9 cellular contexts compared by ENCODE assay signal in the genomic region with DNA sequence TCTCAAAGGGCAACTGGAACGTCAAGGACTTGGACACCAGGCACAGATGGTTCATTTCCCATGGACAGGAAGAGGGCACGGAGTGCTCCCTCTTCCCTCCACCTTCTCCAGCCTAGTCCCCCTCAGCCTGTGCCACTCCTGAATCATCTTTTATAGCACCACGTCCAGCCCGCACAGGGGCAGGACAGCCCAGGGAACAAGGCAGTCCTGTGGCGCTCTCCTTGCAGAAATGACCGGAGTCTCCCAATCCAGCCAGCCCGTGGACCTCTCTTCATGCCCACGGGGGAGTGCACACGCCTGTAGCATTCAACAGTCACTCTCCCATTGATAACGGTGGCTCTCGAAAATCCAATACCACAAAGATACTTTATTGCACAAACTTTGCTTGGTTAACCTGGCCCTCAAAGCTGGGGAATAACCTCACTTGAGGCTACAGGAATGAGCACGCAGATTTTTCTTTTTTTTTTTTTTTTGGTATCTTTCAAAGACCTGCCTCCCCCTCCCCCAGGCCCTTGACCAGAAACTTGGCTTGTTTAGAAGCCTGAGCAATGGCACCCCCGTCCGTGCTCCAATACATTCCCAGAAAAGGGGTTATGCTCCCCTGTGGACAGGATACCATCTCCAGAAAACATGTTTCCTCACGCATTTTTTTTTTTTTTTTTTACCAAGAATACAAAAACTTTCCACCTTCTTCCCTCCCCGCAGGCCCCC. TPM values are rescaled to one million over a fixed set of nuclear protein-coding genes. Genes with fewer than 3 reads are reported as not detected.
DNase-seq lines count a peak whose midpoint lies in the region; ATAC-seq, FAIRE-seq and TF ChIP-seq lines count a peak whose summit lies in the region.
"Had no signal": no experiment of that assay in that cellular context is flagged by ENCODE, and none has a peak within 500 bp of the region (broad histone marks: within the 10 kb centered on the region; RNA-seq: fewer than 3 reads in every experiment).

No MANE protein-coding gene starts in this region.

- peaks cover 6% of the 10 kb centered on the region; the same call in 1 of the 2 replicates for H3K79me2 ChIP-seq in OCI-LY7 (ENCODE audit: insufficient read depth, low read depth, low read length)

- H2BK5ac ChIP-seq in neuronal stem cell (ENCODE audit: low read length), result no peak overlapping the region

- DNase-seq in OCI-LY7 (ENCODE audit: low spot score) (peak; percentile 24), neuronal stem cell (ENCODE audit: low spot score) (no peak), posterior vena cava (ENCODE audit: low spot score) (no peak), NCI-H2171 treated with DMSO at 0.1 percent for 48 hours (lab: John Stamatoyannopoulos, UW) (no peak), RCC 7860 (ENCODE audit: low spot score) (no peak)

- H4K91ac ChIP-seq in neuronal stem cell (ENCODE audit: low read depth, low read length, poor library complexity), result no peak overlapping the region

- POLR2A ChIA-PET in OCI-LY7 (lab: Charles Lee), result interaction anchor here (0.7 kb wide), 1 partner anchor 10 kb away, joined by 3 read pairs; no protein-coding TSS in a partner anchor

- H3K79me1 ChIP-seq in neuronal stem cell (ENCODE audit: low read depth, low read length), result no peaks in the 10 kb centered on the region

- no peak overlapping the region for H2AK5ac ChIP-seq in neuronal stem cell (ENCODE audit: low read depth, low read length)

- H3K36me3 ChIP-seq in BLaER1 treated with 17β-estradiol and CSF1 and Interleukin-3, amounts not matched to agents 10 nM and 100 nM, result peaks cover 0 to 21% (median 15%) of the 10 kb centered on the region in 11 experiments; a peak in 15 of 22 replicates
- peaks cover 14% of the 10 kb centered on the region for H3K36me3 ChIP-seq in OCI-LY7 (ENCODE audit: insufficient read depth, low read length)
- H3K36me3 ChIP-seq in endocrine pancreas (ENCODE audit: control insufficient read depth, insufficient read depth, low read length), result no peaks in the 10 kb centered on the region
- peaks cover 0 to 1% of the 10 kb centered on the region in 2 donors for H3K36me3 ChIP-seq in neuronal stem cell (replicated peaks in 1 of 2; ENCODE audit: control insufficient read depth in 2 of 2, insufficient read depth in 2 of 2, low read length in 2 of 2)

- intact Hi-C loops in OCI-LY7 (cut with micrococcal nuclease; ENCODE audit: unreplicated experiment) (no loop called here), posterior vena cava (cut with DNase I) (no loop called here)

- H4K8ac ChIP-seq in neuronal stem cell (ENCODE audit: low read depth, low read length), result no peak overlapping the region

- H3K4me3 ChIP-seq in BLaER1 treated with 17β-estradiol and CSF1 and Interleukin-3, amounts not matched to agents 10 nM and 100 nM, result peak overlapping the region; percentile 72 to 87 (median 78)
- H3K4me3 ChIP-seq in OCI-LY7 (ENCODE audit: low read depth, low read length, poor library complexity, severe bottlenecking), result peak overlapping the region; percentile 71
- H3K4me3 ChIP-seq in endocrine pancreas (ENCODE audit: control insufficient read depth, insufficient read depth, low read length), result peak overlapping the region; percentile 7
- peak overlapping the region; percentile 52 to 87 for H3K4me3 ChIP-seq in neuronal stem cell (ENCODE audit: low read length in 2 of 2)

- CTCF ChIA-PET in OCI-LY7 (lab: Charles Lee; ENCODE audit: unreplicated experiment), result interaction anchor here (0.5 kb wide), 1 partner anchor 10 kb away, joined by 3 read pairs; no protein-coding TSS in a partner anchor

- no peak for FAIRE-seq in RCC 7860 (lab: Jason Lieb, UNC)

- ATAC-seq in GM21576 (IDR thresholded peaks at IDR 0.05; ENCODE audit: unreplicated experiment), result no peak

- TF ChIP-seq CTCF in OCI-LY7 (conservative IDR thresholded peaks at IDR 0.05; ENCODE audit: low read length), result peak; percentile 17; the same call in 1 of the 2 replicates

- no CpG with 5 or more reads among the region's 16 CpGs for WGBS in neuronal stem cell (ENCODE audit: extremely low coverage in 2 of 2, insufficient read length in 2 of 2, insufficient replicate concordance in 1 of 2), 2 donors

- H2BK12ac ChIP-seq in neuronal stem cell (ENCODE audit: low read length), result no peak overlapping the region

- peaks cover 11 to 73% (median 65%) of the 10 kb centered on the region in 10 experiments; a peak in 19 of 20 replicates for H3K4me1 ChIP-seq in BLaER1 treated with 17β-estradiol and CSF1 and Interleukin-3, amounts not matched to agents 10 nM and 100 nM
- H3K4me1 ChIP-seq in OCI-LY7 (ENCODE audit: insufficient read depth, low read length, poor library complexity, severe bottlenecking) (peaks cover 27% of the 10 kb centered on the region), endocrine pancreas (ENCODE audit: control insufficient read depth, insufficient read depth, low read length) (no peaks in the 10 kb centered on the region), neuronal stem cell (ENCODE audit: control insufficient read depth in 2 of 2, insufficient read depth in 1 of 2, low read depth in 1 of 2, low read length in 2 of 2) (peaks cover 2 to 8% of the 10 kb centered on the region in 2 donors)

- H3K9ac ChIP-seq in BLaER1 treated with 17β-estradiol and CSF1 and Interleukin-3, amounts not matched to agents 10 nM and 100 nM, result peak overlapping the region; percentile 85 to 96 (median 94)
- H3K9ac ChIP-seq in endocrine pancreas (ENCODE audit: control insufficient read depth, insufficient read depth, low read length) (no peak overlapping the region), neuronal stem cell (ENCODE audit: low read depth, low read length, poor library complexity) (no peak overlapping the region)

- peak overlapping the region; percentile 88 for H2AFZ ChIP-seq in OCI-LY7 (ENCODE audit: low read length)
- H2AFZ ChIP-seq in neuronal stem cell (ENCODE audit: low read length), result peak overlapping the region; percentile 98

- H3K4me2 ChIP-seq in BLaER1 treated with 17β-estradiol and CSF1 and Interleukin-3, amounts not matched to agents 10 nM and 100 nM, result peak overlapping the region; percentile 72 to 96 (median 91)
- H3K4me2 ChIP-seq in OCI-LY7 (ENCODE audit: low read length) (peak overlapping the region; percentile 86), neuronal stem cell (ENCODE audit: insufficient read depth, low read length, poor library complexity, severe bottlenecking) (peak overlapping the region; percentile 87)

- H3K27me3 ChIP-seq in BLaER1 treated with 17β-estradiol and CSF1 and Interleukin-3, amounts not matched to agents 10 nM and 100 nM, result peaks cover 0 to 19% (median 5%) of the 10 kb centered on the region in 11 experiments; a peak in 11 of 22 replicates
- H3K27me3 ChIP-seq in endocrine pancreas (ENCODE audit: control insufficient read depth, insufficient read depth, low read length), result no peaks in the 10 kb centered on the region
- peaks cover 0 to 39% (median 12%) of the 10 kb centered on the region in 3 experiments for H3K27me3 ChIP-seq in neuronal stem cell (ENCODE audit: control insufficient read depth in 3 of 3, insufficient read depth in 3 of 3, low read depth in 1 of 3, low read length in 3 of 3)

- no peak overlapping the region for H2BK15ac ChIP-seq in neuronal stem cell (ENCODE audit: low read length)

- no peak overlapping the region for H3K4ac ChIP-seq in neuronal stem cell (ENCODE audit: low read length)

- no peak overlapping the region for H3K18ac ChIP-seq in neuronal stem cell (ENCODE audit: low read length)

- peak overlapping the region; percentile 16 for H3K23ac ChIP-seq in neuronal stem cell (ENCODE audit: low read depth, low read length, poor library complexity)

- peaks cover 0 to 6% (median 0%) of the 10 kb centered on the region in 11 experiments; a peak in 4 of 22 replicates for H4K20me1 ChIP-seq in BLaER1 treated with 17β-estradiol and CSF1 and Interleukin-3, amounts not matched to agents 10 nM and 100 nM
- no peaks in the 10 kb centered on the region for H4K20me1 ChIP-seq in OCI-LY7 (ENCODE audit: insufficient read depth, low read length)

- H3K9me2 ChIP-seq in OCI-LY7 (ENCODE audit: insufficient read depth, low read length), result no peaks in the 10 kb centered on the region

- no peak overlapping the region for H2BK120ac ChIP-seq in neuronal stem cell (ENCODE audit: low read depth, low read length)

- no peak overlapping the region for H3K14ac ChIP-seq in neuronal stem cell (ENCODE audit: low read length)

- H3K9me3 ChIP-seq in BLaER1 treated with 17β-estradiol and CSF1 and Interleukin-3, amounts not matched to agents 10 nM and 100 nM (replicated peaks in 1 of 11), result no peaks in the 10 kb centered on the region
- H3K9me3 ChIP-seq in OCI-LY7 (ENCODE audit: low read length), result no peaks in the 10 kb centered on the region
- H3K9me3 ChIP-seq in endocrine pancreas (ENCODE audit: control insufficient read depth, low read length), result no peaks in the 10 kb centered on the region
- H3K9me3 ChIP-seq in neuronal stem cell (replicated peaks in 1 of 2; ENCODE audit: control insufficient read depth in 2 of 2, insufficient read depth in 1 of 2, low read depth in 1 of 2, low read length in 2 of 2), result no peaks in the 10 kb centered on the region

- H3K27ac ChIP-seq in BLaER1 treated with 17β-estradiol and CSF1 and Interleukin-3, amounts not matched to agents 10 nM and 100 nM, result peak overlapping the region in 9 of 11 experiments; percentile 87 to 96 (median 94); a peak in 18 of 22 replicates
- peak overlapping the region; percentile 5 for H3K27ac ChIP-seq in OCI-LY7 (ENCODE audit: low read depth, low read length, poor library complexity, severe bottlenecking)
- no peak overlapping the region for H3K27ac ChIP-seq in neuronal stem cell (replicated peaks; ENCODE audit: low read length)
- H3K27ac ChIP-seq: SK-N-MC had no signal

- BruUV-seq in OCI-LY7 (replicated peaks; lab: Mats Ljungman, UMichigan), result no TSS peak

RNA-seq across cellular contexts. Expression of gene PRKCQ, which starts 0.7 kb away (rescaled TPM):
- total RNA-seq in OCI-LY7 (2014; rRNA removed; shearing (Covaris generic)), result 6.9 and 7.8 TPM in 2 replicates
- total RNA-seq in OCI-LY7 (2022) (4.0 and 4.2 TPM in 2 replicates), posterior vena cava (under 1 TPM; 0.38 to 0.74 TPM)
- 1.7 TPM for polyA plus RNA-seq in neuronal stem cell (2013, experiment 1 of 2)
- 1.8 TPM for polyA plus RNA-seq in neuronal stem cell (2013, experiment 2 of 2)

Comparison
In these comparisons a context has a peak if more than half of its experiments do, and no peak if none do; other contexts are left out.
1. H3K4me3 ChIP-seq: peak in every context shown above with its lines; median percentile 78 in BLaER1 treated with 17β-estradiol and CSF1 and Interleukin-3, amounts not matched to agents 10 nM and 100 nM; 71 in OCI-LY7; 70 in neuronal stem cell; 7 in endocrine pancreas.
2. H3K9ac ChIP-seq: peak in BLaER1 treated with 17β-estradiol and CSF1 and Interleukin-3, amounts not matched to agents 10 nM and 100 nM (11 of 11); none in endocrine pancreas (single experiment) and neuronal stem cell (single experiment).
3. Peak in every context shown above with its lines, with median percentiles within 50 percentile points of each other: H3K4me2 ChIP-seq.